8 cellular contexts compared by ENCODE assay signal in the genomic region with DNA sequence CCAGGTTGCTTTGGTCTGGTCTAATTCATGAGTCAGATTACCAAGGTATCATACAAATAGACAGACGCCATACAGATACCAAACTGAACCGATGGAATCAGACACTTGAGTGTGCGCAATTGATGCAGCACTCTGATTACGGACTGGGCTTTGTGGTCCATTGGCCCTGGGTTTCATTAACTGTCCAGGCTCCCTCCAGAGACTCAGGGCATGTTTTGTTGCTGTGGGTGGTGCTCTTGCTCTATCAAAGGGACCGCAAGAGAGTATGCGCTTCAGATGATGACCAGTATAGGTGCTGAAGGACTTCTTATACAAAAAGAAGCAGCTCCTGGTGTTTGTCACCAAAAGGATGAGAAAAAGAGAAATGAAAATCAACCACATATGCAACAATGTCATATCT. TPM values are rescaled to one million over a fixed set of nuclear protein-coding genes. Genes with fewer than 3 reads are reported as not detected.
DNase-seq lines count a peak whose midpoint lies in the region; ATAC-seq and TF ChIP-seq lines count a peak whose summit lies in the region.

No MANE protein-coding gene starts in this region.

- no peak for DNase-seq in activated CD4-positive, CD25-positive, alpha-beta regulatory T cell (lab: John Stamatoyannopoulos, UW)
- DNase-seq in SK-MEL-5 (ENCODE audit: low read depth, low spot score): peak; percentile 58
- peak; percentile 19 for DNase-seq in mesendoderm
- no peak for DNase-seq in colonic mucosa
- DNase-seq in AG08395 (ENCODE audit: low spot score): no peak

- no peak overlapping the region for H3K23ac ChIP-seq in mesendoderm (ENCODE audit: low read length)

- no peak overlapping the region for H3K4ac ChIP-seq in mesendoderm (ENCODE audit: low read depth, low read length)

- no peak for TF ChIP-seq CTCF in colonic mucosa (IDR thresholded peaks at IDR 0.05)

- H4K5ac ChIP-seq in mesendoderm (ENCODE audit: low read length): no peak overlapping the region

- H3K4me2 ChIP-seq in mesendoderm (ENCODE audit: low read length): no peak overlapping the region

- no peak overlapping the region for H3K9ac ChIP-seq in mesendoderm (ENCODE audit: low read length)
- no peak overlapping the region for H3K9ac ChIP-seq in colonic mucosa (ENCODE audit: low read depth in 2 of 2, low read length in 2 of 2)

- WGBS in mesendoderm (ENCODE audit: extremely low coverage, insufficient coverage, low lambda C conversion rate): no CpG with 5 or more reads among the region's 6 CpGs

- no peak overlapping the region for H2AK5ac ChIP-seq in mesendoderm (ENCODE audit: low read length)

- H2BK120ac ChIP-seq in mesendoderm (ENCODE audit: low read depth, low read length): no peak overlapping the region

- H3K27ac ChIP-seq in mesendoderm (ENCODE audit: low read depth, low read length) (no peak overlapping the region), colonic mucosa (no peak overlapping the region)

- intact Hi-C loops in colonic mucosa (cut with DNase I): loop anchor here (2.0 kb wide), 1 partner anchor 567 kb away; no protein-coding TSS in a partner anchor

- no peak overlapping the region for H2BK5ac ChIP-seq in mesendoderm (ENCODE audit: low read length)

- in situ Hi-C loops in SK-MEL-5 (cut with HindIII; ENCODE audit: low pct_unique_long_range_greater_than_20kb, low sequenced_read_pairs): no loop called here

- no peak overlapping the region for H2BK15ac ChIP-seq in mesendoderm (replicated peaks; ENCODE audit: low read depth)

- no peaks in the 10 kb centered on the region for H3K27me3 ChIP-seq in mesendoderm (ENCODE audit: insufficient read depth, low read length, poor library complexity)
- H3K27me3 ChIP-seq in colonic mucosa: no peaks in the 10 kb centered on the region

- H3K4me1 ChIP-seq in mesendoderm (ENCODE audit: control insufficient read depth, low read depth, low read length): no peaks in the 10 kb centered on the region
- H3K4me1 ChIP-seq in colonic mucosa: no peaks in the 10 kb centered on the region

- no peak overlapping the region for H4K8ac ChIP-seq in mesendoderm (ENCODE audit: low read depth, low read length)

- H3K18ac ChIP-seq in mesendoderm (ENCODE audit: low read length): no peak overlapping the region

- no peak overlapping the region for H3K4me3 ChIP-seq in mesendoderm (ENCODE audit: low read length)
- H3K4me3 ChIP-seq in colonic mucosa: no peak overlapping the region

- no peaks in the 10 kb centered on the region for H3K79me2 ChIP-seq in mesendoderm (ENCODE audit: control insufficient read depth, insufficient read depth, low read length)

- no peak overlapping the region for H3K56ac ChIP-seq in mesendoderm (ENCODE audit: low read length)

- H3K79me1 ChIP-seq in mesendoderm (ENCODE audit: low read length): no peaks in the 10 kb centered on the region

- H3K36me3 ChIP-seq in mesendoderm (ENCODE audit: control insufficient read depth, insufficient read depth, low read length) (no peaks in the 10 kb centered on the region), colonic mucosa (no peaks in the 10 kb centered on the region)

- ATAC-seq in activated CD4-positive, CD25-positive, alpha-beta regulatory T cell treated with anti-CD3 and anti-CD28 coated beads, Interleukin-2, amount 50 U/mL, for 24 hours: peak; percentile 15 to 19
- ATAC-seq in HG02943 (IDR thresholded peaks at IDR 0.05; ENCODE audit: low read depth, unreplicated experiment) (peak; percentile 38), GM21528 (IDR thresholded peaks at IDR 0.05; ENCODE audit: low FRiP score, unreplicated experiment) (no peak)

- no peaks in the 10 kb centered on the region for H3K9me3 ChIP-seq in colonic mucosa

RNA-seq across cellular contexts. Expression of a gene that starts 36.9 kb away (rescaled TPM):
- 0.08 TPM in 1 of 2 replicates, not detected in the other for total RNA-seq in SK-MEL-5 (2014; rRNA removed; shearing (Covaris generic))
- 0.14 and 0.28 TPM in 2 replicates for polyA plus RNA-seq in SK-MEL-5 (2015; cell fraction: cytosol; rRNA removed)
- polyA plus RNA-seq in SK-MEL-5 (2015; cell fraction: nucleus; rRNA removed): 0.27 and 1.8 TPM in 2 replicates
- polyA plus RNA-seq in mesendoderm (2013, experiment 1 of 2): 0.10 TPM
- 0.08 TPM for polyA plus RNA-seq in mesendoderm (2013, experiment 2 of 2)
- not detected for total RNA-seq in colonic mucosa

Comparison
In these comparisons a context has a peak if more than half of its experiments do, and no peak if none do; other contexts are left out.
1. DNase-seq: peak in SK-MEL-5 (single experiment) and mesendoderm (single experiment); none in activated CD4-positive, CD25-positive, alpha-beta regulatory T cell (0 of 4), colonic mucosa (single experiment) and AG08395 (single experiment).